Comparison of ENCODE assay signal across 9 cellular contexts in genomic region chr3:71684752-71685151, GRCh38. TPM values are rescaled to one million over a fixed set of nuclear protein-coding genes. Genes with fewer than 3 reads are reported as not detected.
DNase-seq lines count a peak whose midpoint lies in the region; ATAC-seq, FAIRE-seq and TF ChIP-seq lines count a peak whose summit lies in the region.
"Had no signal": no experiment of that assay in that cellular context is flagged by ENCODE, and none has a peak within 500 bp of the region (broad histone marks: within the 10 kb centered on the region; RNA-seq: fewer than 3 reads in every experiment).

No MANE protein-coding gene starts in this region.

- FAIRE-seq in HTR-8/SVneo (lab: Jason Lieb, UNC) = peak; percentile 77

- no peak overlapping the region for H3K23ac ChIP-seq in mesendoderm (ENCODE audit: low read length)

- no peaks in the 10 kb centered on the region for H3K79me2 ChIP-seq in mammary epithelial cell (ENCODE audit: insufficient read depth, low read length)
- no peaks in the 10 kb centered on the region for H3K79me2 ChIP-seq in mesendoderm (ENCODE audit: control insufficient read depth, insufficient read depth, low read length)

- ATAC-seq in HG03354 (IDR thresholded peaks at IDR 0.05; ENCODE audit: poor library complexity, severe bottlenecking, unreplicated experiment) (no peak), HG02678 (IDR thresholded peaks at IDR 0.05; ENCODE audit: unreplicated experiment) (no peak)

- H3K36me3 ChIP-seq in mammary epithelial cell (ENCODE audit: insufficient read depth, low read length) (no peaks in the 10 kb centered on the region), mesendoderm (ENCODE audit: control insufficient read depth, insufficient read depth, low read length) (no peaks in the 10 kb centered on the region)

- H2BK5ac ChIP-seq in mesendoderm (ENCODE audit: low read length) = no peak overlapping the region

- CTCF ChIA-PET in AG04450 (lab: Charles Lee) = no interaction called here
- CTCF ChIA-PET in mammary epithelial cell (lab: Charles Lee; ENCODE audit: low non-redundant PET) = no interaction called here

- peak overlapping the region; percentile 69 for H2AFZ ChIP-seq in mammary epithelial cell (ENCODE audit: low read depth, low read length)

- no peaks in the 10 kb centered on the region for H4K20me1 ChIP-seq in mammary epithelial cell (ENCODE audit: insufficient read depth, low read length)

- peak overlapping the region; percentile 61 for H2BK120ac ChIP-seq in mesendoderm (ENCODE audit: low read depth, low read length)

- no peak overlapping the region for H3K4ac ChIP-seq in mesendoderm (ENCODE audit: low read depth, low read length)

- no peaks in the 10 kb centered on the region for H3K79me1 ChIP-seq in mesendoderm (ENCODE audit: low read length)

- no peak overlapping the region for H3K4me3 ChIP-seq in AG04450 (ENCODE audit: low read depth, low read length)
- H3K4me3 ChIP-seq in mammary epithelial cell (replicated peaks in 1 of 3; ENCODE audit: insufficient read depth in 1 of 3, low read depth in 2 of 3, low read length in 3 of 3) = peak overlapping the region in 2 of 3 experiments; percentile 9 to 13
- H3K4me3 ChIP-seq in mesendoderm (ENCODE audit: low read length) = no peak overlapping the region

- H3K9me3 ChIP-seq in AG04450 (ENCODE audit: control insufficient read depth, insufficient read depth, low read length) = no peaks in the 10 kb centered on the region
- H3K9me3 ChIP-seq in mammary epithelial cell (replicated peaks; ENCODE audit: insufficient read depth, low read length) = no peaks in the 10 kb centered on the region
- H3K9me3 ChIP-seq: Caco-2 had no signal

- H4K5ac ChIP-seq in mesendoderm (ENCODE audit: low read length) = no peak overlapping the region

- peak overlapping the region; percentile 84 for H3K18ac ChIP-seq in mesendoderm (ENCODE audit: low read length)

- BruUV-seq in mammary epithelial cell (replicated peaks; lab: Mats Ljungman, UMichigan) = no TSS peak

- H3K56ac ChIP-seq in mesendoderm (ENCODE audit: low read length) = no peak overlapping the region

- dilution Hi-C loops in mammary epithelial cell (cut with HindIII; ENCODE audit: low sequenced_read_pairs) = no loop called here

- no peak overlapping the region for H4K8ac ChIP-seq in mesendoderm (ENCODE audit: low read depth, low read length)

- intact Hi-C loops in mammary epithelial cell (cut with micrococcal nuclease) = loop anchor here (5.0 to 10.0 kb wide), 4 partner anchors 170 to 630 kb away; no protein-coding TSS in a partner anchor

- peak; percentile 57 for DNase-seq in AG04450 (ENCODE audit: low read depth, low spot score)
- DNase-seq in HTR-8/SVneo (ENCODE audit: insufficient read length, low spot score) = peak; percentile 62
- peak; percentile 83 for DNase-seq in mammary epithelial cell
- DNase-seq in mesendoderm = peak; percentile 51
- DNase-seq in cortex of kidney (lab: John Stamatoyannopoulos, UW) = no peak
- no peak for DNase-seq in activated gamma-delta T cell (lab: John Stamatoyannopoulos, UW)
- DNase-seq: Caco-2 had no signal

- H3K27me3 ChIP-seq in AG04450 (ENCODE audit: control insufficient read depth, insufficient read depth, low read length) = no peaks in the 10 kb centered on the region
- no peaks in the 10 kb centered on the region for H3K27me3 ChIP-seq in mammary epithelial cell (ENCODE audit: insufficient read depth, low read length)
- H3K27me3 ChIP-seq in mesendoderm (ENCODE audit: insufficient read depth, low read length, poor library complexity) = no peaks in the 10 kb centered on the region

- H3K4me2 ChIP-seq in mammary epithelial cell (ENCODE audit: insufficient read depth, low read depth, low read length) (peak overlapping the region; percentile 90), mesendoderm (ENCODE audit: low read length) (no peak overlapping the region)

- TF ChIP-seq CTCF in AG04450 (IDR thresholded peaks at IDR 0.05; ENCODE audit: low read depth, low read length) (no peak), mammary epithelial cell (conservative IDR thresholded peaks at IDR 0.05 in 1 of 2, IDR thresholded peaks at IDR 0.05 in 1 of 2; ENCODE audit: extremely low read depth in 1 of 2, insufficient read depth in 1 of 2, low read depth in 1 of 2, low read length in 2 of 2) (no peak)

- H3K27ac ChIP-seq in AG04450 (ENCODE audit: low read depth, low read length) (no peak overlapping the region), mammary epithelial cell (ENCODE audit: insufficient read depth, low read depth, low read length) (peak overlapping the region; percentile 75), mesendoderm (ENCODE audit: low read depth, low read length) (no peak overlapping the region)

- H3K9ac ChIP-seq in mammary epithelial cell (ENCODE audit: insufficient read depth, low read length) (peak overlapping the region; percentile 37), mesendoderm (ENCODE audit: low read length) (no peak overlapping the region)

- in situ Hi-C loops in mammary epithelial cell (cut with MboI; ENCODE audit: low sequenced_read_pairs in 2 of 2) = no loop called here

- H3K4me1 ChIP-seq in mammary epithelial cell (ENCODE audit: insufficient read depth, low read length) = peaks cover 63% of the 10 kb centered on the region
- H3K4me1 ChIP-seq in mesendoderm (ENCODE audit: control insufficient read depth, low read depth, low read length) = peaks cover 7% of the 10 kb centered on the region

- WGBS in mammary epithelial cell (ENCODE audit: low coverage, missing lambda C conversion rate) = 3% methylated on average over 5 of the region's 5 CpGs
- WGBS in mesendoderm (ENCODE audit: extremely low coverage, insufficient coverage, low lambda C conversion rate) = no CpG with 5 or more reads among the region's 5 CpGs

- no peak overlapping the region for H2BK15ac ChIP-seq in mesendoderm (replicated peaks; ENCODE audit: low read depth)

- no peak overlapping the region for H2AK5ac ChIP-seq in mesendoderm (ENCODE audit: low read length)

- POLR2A ChIA-PET in AG04450 (lab: Yijun Ruan, JAX) = no interaction called here

RNA-seq across cellular contexts. Expression of gene EIF4E3, which starts 40.5 kb away (rescaled TPM):
- polyA plus RNA-seq in AG04450 (2011; rRNA removed) (2.3 and 2.5 TPM in 2 replicates), mammary epithelial cell (1.8 TPM)
- 0.74 and 2.4 TPM in 2 replicates for polyA minus RNA-seq in AG04450 (2011; rRNA and poly(A)+ RNA removed)
- total RNA-seq in mammary epithelial cell = 1 to 10 TPM; 3.7 to 6.3 TPM
- 2.1 TPM for polyA minus RNA-seq in mammary epithelial cell
- 9.6 TPM for polyA plus RNA-seq in mesendoderm (2013, experiment 1 of 2)
- polyA plus RNA-seq in mesendoderm (2013, experiment 2 of 2) = 10.4 TPM

Comparison
In these comparisons a context has a peak if more than half of its experiments do, and no peak if none do; other contexts are left out.
1. DNase-seq: peak in AG04450 (single experiment), HTR-8/SVneo (single experiment), mammary epithelial cell (single experiment) and mesendoderm (single experiment); none in cortex of kidney (single experiment) and activated gamma-delta T cell (single experiment).
2. H3K4me3 ChIP-seq: peak in mammary epithelial cell (2 of 3); none in AG04450 (single experiment) and mesendoderm (single experiment).